ENCODE assay signal across 1 cellular context in genomic region chr4:104860227-104861123, GRCh38.
TF ChIP-seq lines count a peak whose summit lies in the region.

No MANE protein-coding gene starts in this region.

TF ChIP-seq in H1, 55 proteins besides CTCF, POLR2A, EP300 and RAD21 (continued from another document):
- TF ChIP-seq ZNF274 (IDR thresholded peaks at IDR 0.05; ENCODE audit: borderline replicate concordance, extremely low read depth, low read length), result no peak
- no peak for TF ChIP-seq HDAC2 (IDR thresholded peaks at IDR 0.05; ENCODE audit: borderline replicate concordance in 1 of 2, low read depth in 2 of 2, low read length in 2 of 2)
- TF ChIP-seq TAF1 (IDR thresholded peaks at IDR 0.05; ENCODE audit: low read depth, low read length), result no peak
- TF ChIP-seq CEBPB (IDR thresholded peaks at IDR 0.05; ENCODE audit: low read depth, low read length), result no peak
- no peak for TF ChIP-seq JUND (IDR thresholded peaks at IDR 0.05; ENCODE audit: low read length)
TF ChIP-seq in H1: peak in this region for 0.
